In genomic region chr2:3368261-3368722, GRCh38 we compare ENCODE assay signal across 25 cellular contexts.
"Had no signal": no experiment of that assay in that cellular context is flagged by ENCODE, and none has a peak within 500 bp of the region (broad histone marks: within the 10 kb centered on the region; RNA-seq: fewer than 3 reads in every experiment).

No MANE protein-coding gene starts in this region.

- DNase-seq: colonic mucosa; effector CD8-positive, alpha-beta T cell; endodermal cell; head of caudate nucleus; left ventricle myocardium superior; lower lobe of right lung; mucosa of descending colon; naive B cell; pancreas; sigmoid colon; stimulated activated CD4-positive, alpha-beta T cell treated with anti-CD3 and anti-CD28 coated beads, Interleukin-2, amount 100 ng/mL, for 24 hours; stimulated activated CD4-positive, alpha-beta T cell treated with anti-CD3 and anti-CD28 coated beads, Interleukin-4, amount 100 ng/mL, for 24 hours; stimulated activated naive CD4-positive, alpha-beta T cell treated with Interleukin-2 at 50 U/mL for 16 hours; stomach; thyroid gland had no signal

- H3K4me1 Mint-ChIP-seq: mesothelial cell of epicardium had no signal

- H3K9me3 Mint-ChIP-seq: dendritic cell treated with granulocyte-macrophage colony-stimulating factor and Interleukin-4, amounts not matched to agents 40 ng/mL and 50 ng/mL, for 4 days; natural killer cell treated with Interleukin-12 subunit alpha and Interleukin-12 subunit beta and Interleukin-15 and Interleukin-18, amount 100 ng/mL, for 72 hours; stimulated activated effector memory CD8-positive, alpha-beta T cell treated with anti-CD3 and anti-CD28 coated beads, Interleukin-12 subunit alpha, Interleukin-12 subunit beta, amount 100 ng/mL, for 72 hours; type B pancreatic cell had no signal

- H3K27ac Mint-ChIP-seq: dendritic cell treated with granulocyte-macrophage colony-stimulating factor and Interleukin-4, amounts not matched to agents 40 ng/mL and 50 ng/mL, for 4 days; endodermal cell; mesothelial cell of epicardium; naive B cell; natural killer cell treated with Interleukin-12 subunit alpha and Interleukin-12 subunit beta and Interleukin-15 and Interleukin-18, amount 100 ng/mL, for 72 hours; stimulated activated effector memory CD8-positive, alpha-beta T cell treated with anti-CD3 and anti-CD28 coated beads, Interleukin-12 subunit alpha, Interleukin-12 subunit beta, amount 100 ng/mL, for 72 hours; type B pancreatic cell had no signal

- H3K36me3 Mint-ChIP-seq: natural killer cell treated with Interleukin-12 subunit alpha and Interleukin-12 subunit beta and Interleukin-15 and Interleukin-18, amount 100 ng/mL, for 72 hours; stimulated activated effector memory CD8-positive, alpha-beta T cell treated with anti-CD3 and anti-CD28 coated beads, Interleukin-12 subunit alpha, Interleukin-12 subunit beta, amount 100 ng/mL, for 72 hours had no signal

- H3K4me3 Mint-ChIP-seq: dendritic cell treated with granulocyte-macrophage colony-stimulating factor and Interleukin-4, amounts not matched to agents 40 ng/mL and 50 ng/mL, for 4 days; endodermal cell; mesothelial cell of epicardium; naive B cell; natural killer cell treated with Interleukin-12 subunit alpha and Interleukin-12 subunit beta and Interleukin-15 and Interleukin-18, amount 100 ng/mL, for 72 hours; neural crest cell; stimulated activated effector memory CD8-positive, alpha-beta T cell treated with anti-CD3 and anti-CD28 coated beads, Interleukin-12 subunit alpha, Interleukin-12 subunit beta, amount 100 ng/mL, for 72 hours; type B pancreatic cell had no signal

- H3K9me3 ChIP-seq: colonic mucosa, esophagus muscularis mucosa, lower lobe of right lung, mucosa of descending colon, neutrophil, pancreas, right atrium auricular region, sigmoid colon, stomach, thyroid gland had no signal

- H3K27me3 Mint-ChIP-seq: dendritic cell treated with granulocyte-macrophage colony-stimulating factor and Interleukin-4, amounts not matched to agents 40 ng/mL and 50 ng/mL, for 4 days; naive B cell; natural killer cell treated with Interleukin-12 subunit alpha and Interleukin-12 subunit beta and Interleukin-15 and Interleukin-18, amount 100 ng/mL, for 72 hours; progenitor cell of endocrine pancreas; type B pancreatic cell had no signal

- H3K27me3 ChIP-seq: colonic mucosa, esophagus muscularis mucosa, neutrophil, pancreas, right atrium auricular region, sigmoid colon, stomach, thyroid gland had no signal

- ATAC-seq: left ventricle myocardium superior; lower lobe of right lung; mucosa of descending colon; natural killer cell treated with Interleukin-12 subunit alpha and Interleukin-12 subunit beta and Interleukin-15 and Interleukin-18, amount 100 ng/mL, for 72 hours; pancreas; stimulated activated effector memory CD8-positive, alpha-beta T cell treated with anti-CD3 and anti-CD28 coated beads, Interleukin-12 subunit alpha, Interleukin-12 subunit beta, amount 100 ng/mL, for 72 hours had no signal

- H3K27ac ChIP-seq: colonic mucosa, esophagus muscularis mucosa, lower lobe of right lung, neutrophil, pancreas, right atrium auricular region, sigmoid colon, stomach, thyroid gland had no signal

- H3K4me1 ChIP-seq: colonic mucosa, esophagus muscularis mucosa, lower lobe of right lung, pancreas, right atrium auricular region, sigmoid colon, stomach had no signal

- H3K4me3 ChIP-seq: colonic mucosa, esophagus muscularis mucosa, lower lobe of right lung, mucosa of descending colon, pancreas, right atrium auricular region, sigmoid colon, stomach, thyroid gland had no signal

- H3K36me3 ChIP-seq: colonic mucosa, esophagus muscularis mucosa, neutrophil, pancreas, right atrium auricular region, sigmoid colon, stomach, thyroid gland had no signal
